In genomic region chr7:157849726-157850125, GRCh38 we compare ENCODE assay signal across 17 cellular contexts.
DNase-seq lines count a peak whose midpoint lies in the region; ATAC-seq and TF ChIP-seq lines count a peak whose summit lies in the region.
"Had no signal": no experiment of that assay in that cellular context is flagged by ENCODE, and none has a peak within 500 bp of the region (broad histone marks: within the 10 kb centered on the region; RNA-seq: fewer than 3 reads in every experiment).

No MANE protein-coding gene starts in this region.

- H3K27ac Mint-ChIP-seq in activated naive CD4-positive, alpha-beta T cell treated with anti-CD3 and anti-CD28 coated beads, Interleukin-2, amount 50 U/mL, for 24 hours = peak overlapping the region; percentile 30
- no peak overlapping the region for H3K27ac Mint-ChIP-seq in activated naive CD4-positive, alpha-beta T cell treated with anti-CD3 and anti-CD28 coated beads, Interleukin-2, amount 10 ng/mL, durations not matched to agents 7 days and 5 days
- peak overlapping the region; percentile 52 for H3K27ac Mint-ChIP-seq in neural crest cell (ENCODE audit: unreplicated experiment)

- CTCF ChIA-PET in activated naive CD4-positive, alpha-beta T cell treated with anti-CD3 and anti-CD28 coated beads, Interleukin-2, amount 10 ng/mL, durations not matched to agents 7 days and 5 days (lab: Charles Lee) = interaction anchor here (1.3 kb wide), 1 partner anchor 28 kb away, joined by 4 read pairs; no protein-coding TSS in a partner anchor

- H3K9me3 ChIP-seq in iPS-18c (ENCODE audit: control insufficient read depth, insufficient read depth, low read length) (peaks cover 67% of the 10 kb centered on the region), esophagus squamous epithelium (no peaks in the 10 kb centered on the region)
- H3K9me3 ChIP-seq: BLaER1 had no signal

- no peaks in the 10 kb centered on the region for H3K9me3 Mint-ChIP-seq in activated naive CD4-positive, alpha-beta T cell treated with anti-CD3 and anti-CD28 coated beads, Interleukin-2, amount 50 U/mL, for 24 hours
- H3K9me3 Mint-ChIP-seq in activated naive CD4-positive, alpha-beta T cell treated with anti-CD3 and anti-CD28 coated beads, Interleukin-2, amount 10 ng/mL, durations not matched to agents 7 days and 5 days = no peaks in the 10 kb centered on the region
- no peaks in the 10 kb centered on the region for H3K9me3 Mint-ChIP-seq in neural crest cell
- H3K9me3 Mint-ChIP-seq: CD4-positive, alpha-beta T cell; CD8-positive, alpha-beta memory T cell had no signal

- H3K4me3 ChIP-seq in iPS-18c (ENCODE audit: insufficient read depth, low read depth, low read length) = peak overlapping the region; percentile 20; the same call in 1 of the 2 replicates
- no peak overlapping the region for H3K4me3 ChIP-seq in esophagus squamous epithelium
- H3K4me3 ChIP-seq: BLaER1, GM12878 had no signal

- ATAC-seq in GM21381 (IDR thresholded peaks at IDR 0.05; ENCODE audit: unreplicated experiment) = no peak
- ATAC-seq: GM12878 had no signal

- no peaks in the 10 kb centered on the region for H3K27me3 ChIP-seq in esophagus squamous epithelium
- H3K27me3 ChIP-seq: BLaER1 had no signal

- H3K4me1 ChIP-seq in esophagus squamous epithelium = peaks cover 3 to 12% (median 4%) of the 10 kb centered on the region in 3 donors

- no peaks in the 10 kb centered on the region for H3K27me3 Mint-ChIP-seq in activated naive CD4-positive, alpha-beta T cell treated with anti-CD3 and anti-CD28 coated beads, Interleukin-2, amount 50 U/mL, for 24 hours
- H3K27me3 Mint-ChIP-seq in activated naive CD4-positive, alpha-beta T cell treated with anti-CD3 and anti-CD28 coated beads, Interleukin-2, amount 10 ng/mL, durations not matched to agents 7 days and 5 days = peaks cover 17% of the 10 kb centered on the region
- H3K27me3 Mint-ChIP-seq in neural crest cell (ENCODE audit: low read depth) = no peaks in the 10 kb centered on the region
- H3K27me3 Mint-ChIP-seq: CD4-positive, alpha-beta T cell had no signal

- no peak for TF ChIP-seq CTCF in neural crest cell (conservative IDR thresholded peaks at IDR 0.05)
- TF ChIP-seq CTCF in esophagus squamous epithelium (IDR thresholded peaks at IDR 0.05) = no peak

- H3K4me3 Mint-ChIP-seq in activated naive CD4-positive, alpha-beta T cell treated with anti-CD3 and anti-CD28 coated beads, Interleukin-2, amount 50 U/mL, for 24 hours = no peak overlapping the region
- no peak overlapping the region for H3K4me3 Mint-ChIP-seq in activated naive CD4-positive, alpha-beta T cell treated with anti-CD3 and anti-CD28 coated beads, Interleukin-2, amount 10 ng/mL, durations not matched to agents 7 days and 5 days
- H3K4me3 Mint-ChIP-seq in neural crest cell = no peak overlapping the region
- H3K4me3 Mint-ChIP-seq: CD4-positive, alpha-beta T cell; CD8-positive, alpha-beta memory T cell had no signal

- no peak for DNase-seq in activated naive CD4-positive, alpha-beta T cell treated with anti-CD3 and anti-CD28 coated beads, Interleukin-2, amount 10 ng/mL, durations not matched to agents 7 days and 5 days
- DNase-seq in neural crest cell (ENCODE audit: low read depth, low spot score) = no peak
- DNase-seq in esophagus squamous epithelium (lab: John Stamatoyannopoulos, UW) = no peak
- DNase-seq: CD4-positive, alpha-beta T cell; CD8-positive, alpha-beta memory T cell; DMS 273 treated with DMSO at 0.1 percent for 48 hours; DMS79; EL; GDM1; GOT3; HCEC 1CT had no signal

- peaks cover 22% of the 10 kb centered on the region for H3K4me1 Mint-ChIP-seq in activated naive CD4-positive, alpha-beta T cell treated with anti-CD3 and anti-CD28 coated beads, Interleukin-2, amount 50 U/mL, for 24 hours
- H3K4me1 Mint-ChIP-seq in activated naive CD4-positive, alpha-beta T cell treated with anti-CD3 and anti-CD28 coated beads, Interleukin-2, amount 10 ng/mL, durations not matched to agents 7 days and 5 days = peaks cover 19% of the 10 kb centered on the region
- H3K4me1 Mint-ChIP-seq in neural crest cell = peaks cover 43% of the 10 kb centered on the region

- WGBS in esophagus squamous epithelium, 2 donors = 85 to 87% methylated on average over 9 to 10 of the region's 10 CpGs

- TF ChIP-seq POLR2A in esophagus squamous epithelium (IDR thresholded peaks at IDR 0.05) = no peak

- H3K36me3 ChIP-seq in esophagus squamous epithelium = no peaks in the 10 kb centered on the region
- H3K36me3 ChIP-seq: BLaER1 had no signal

- intact Hi-C loops in esophagus squamous epithelium (cut with DNase I) = no loop called here

- no peaks in the 10 kb centered on the region for H3K36me3 Mint-ChIP-seq in activated naive CD4-positive, alpha-beta T cell treated with anti-CD3 and anti-CD28 coated beads, Interleukin-2, amount 50 U/mL, for 24 hours
- H3K36me3 Mint-ChIP-seq in activated naive CD4-positive, alpha-beta T cell treated with anti-CD3 and anti-CD28 coated beads, Interleukin-2, amount 10 ng/mL, durations not matched to agents 7 days and 5 days = no peaks in the 10 kb centered on the region
- H3K36me3 Mint-ChIP-seq in neural crest cell (ENCODE audit: low read depth) = no peaks in the 10 kb centered on the region
- H3K36me3 Mint-ChIP-seq: CD8-positive, alpha-beta memory T cell had no signal

- no peak overlapping the region for H3K27ac ChIP-seq in esophagus squamous epithelium
- H3K27ac ChIP-seq: BLaER1, C4-2B had no signal
